19 cellular contexts compared by ENCODE assay signal in genomic region chr5:154593091-154593490, GRCh38.
A peak's percentile ranks its signal among the peaks of the same experiment; 100 is the strongest.
DNase-seq lines count a peak whose midpoint lies in the region; ATAC-seq and TF ChIP-seq lines count a peak whose summit lies in the region.
"Had no signal": no experiment of that assay in that cellular context is flagged by ENCODE, and none has a peak within 500 bp of the region (broad histone marks: within the 10 kb centered on the region; RNA-seq: fewer than 3 reads in every experiment).

No MANE protein-coding gene starts in this region.

- H3K9me3 ChIP-seq in right lobe of liver = no peaks in the 10 kb centered on the region
- H3K9me3 ChIP-seq: BLaER1 treated with 17β-estradiol and CSF1 and Interleukin-3, amounts not matched to agents 10 nM and 100 nM; stomach; vagina had no signal

- H3K36me3 ChIP-seq in BJ (ENCODE audit: control insufficient read depth, insufficient read depth, low read length) (no peaks in the 10 kb centered on the region), right lobe of liver (no peaks in the 10 kb centered on the region)
- H3K36me3 ChIP-seq: BLaER1 treated with 17β-estradiol and CSF1 and Interleukin-3, amounts not matched to agents 10 nM and 100 nM; stomach; vagina had no signal

- WGBS in right lobe of liver (ENCODE audit: insufficient coverage, low coverage, low lambda C conversion rate, missing lambda C conversion rate) = 47% methylated on average over 2 of the region's 2 CpGs

- H3K4me3 ChIP-seq in BJ (ENCODE audit: low read depth, low read length) (no peak overlapping the region), cardiac fibroblast (replicated peaks in 1 of 2; ENCODE audit: low read depth in 2 of 2, low read length in 2 of 2) (no peak overlapping the region), right lobe of liver (no peak overlapping the region)
- H3K4me3 ChIP-seq: BLaER1 treated with 17β-estradiol and CSF1 and Interleukin-3, amounts not matched to agents 10 nM and 100 nM; stomach; vagina had no signal

- POLR2A ChIA-PET in BJ (lab: Charles Lee) = no interaction called here

- TF ChIP-seq CTCF in BJ (IDR thresholded peaks at IDR 0.05; ENCODE audit: insufficient read depth, low read depth, low read length) = no peak
- TF ChIP-seq CTCF in cardiac fibroblast (IDR thresholded peaks at IDR 0.05; ENCODE audit: low read depth, low read length) = no peak
- TF ChIP-seq CTCF in right lobe of liver (IDR thresholded peaks at IDR 0.05) = no peak

- intact Hi-C loops in right lobe of liver (cut with DNase I) = no loop called here

- H3K27me3 ChIP-seq in BJ (ENCODE audit: control insufficient read depth, insufficient read depth, low read length) (no peaks in the 10 kb centered on the region; the same call in 1 of the 2 replicates), right lobe of liver (no peaks in the 10 kb centered on the region)
- H3K27me3 ChIP-seq: BLaER1 treated with 17β-estradiol and CSF1 and Interleukin-3, amounts not matched to agents 10 nM and 100 nM; vagina had no signal

- TF ChIP-seq POLR2A in right lobe of liver (IDR thresholded peaks at IDR 0.05) = no peak

- ATAC-seq in right lobe of liver (no peak), HG02571 (IDR thresholded peaks at IDR 0.05; ENCODE audit: unreplicated experiment) (no peak)
- ATAC-seq: activated CD8-positive, alpha-beta T cell treated with anti-CD3 and anti-CD28 coated beads for 36 hours; Panc1 had no signal

- no peaks in the 10 kb centered on the region for H3K4me1 ChIP-seq in right lobe of liver
- H3K4me1 ChIP-seq: BLaER1 treated with 17β-estradiol and CSF1 and Interleukin-3, amounts not matched to agents 10 nM and 100 nM; stomach; vagina had no signal

- CTCF ChIA-PET in BJ (lab: Yijun Ruan, JAX) = no interaction called here

- DNase-seq in BJ (ENCODE audit: low read depth) (peak; percentile 20), LHCN-M2 (ENCODE audit: low read depth) (peak; percentile 49), cardiac fibroblast (ENCODE audit: low read depth in 2 of 2) (peak; percentile 64 to 76), inferior parietal cortex (ENCODE audit: extremely low spot score) (peak; percentile 36), right lobe of liver (no peak), DMS 273 treated with DMSO at 0.1 percent for 48 hours (lab: John Stamatoyannopoulos, UW) (no peak)
- no peak for DNase-seq in activated effector memory CD4-positive, alpha-beta T cell treated with anti-CD3 and anti-CD28 coated beads, Interleukin-2, amount 50 U/mL, for 16 hours
- DNase-seq: activated CD8-positive, alpha-beta T cell treated with anti-CD3 and anti-CD28 coated beads for 36 hours; aorta; effector CD4-positive, alpha-beta T cell; immature natural killer cell; NCI-H2107; NCI-H69; stomach had no signal

- no peak overlapping the region for H3K27ac ChIP-seq in right lobe of liver
- H3K27ac ChIP-seq: BLaER1 treated with 17β-estradiol and CSF1 and Interleukin-3, amounts not matched to agents 10 nM and 100 nM; stomach; vagina; VCaP had no signal

Comparison
In these comparisons a context has a peak if more than half of its experiments do, and no peak if none do; other contexts are left out.
1. DNase-seq: peak in BJ (single experiment), LHCN-M2 (single experiment), cardiac fibroblast (2 of 2) and inferior parietal cortex (single experiment); none in right lobe of liver (0 of 3), activated effector memory CD4-positive, alpha-beta T cell treated with anti-CD3 and anti-CD28 coated beads, Interleukin-2, amount 50 U/mL, for 16 hours (single experiment) and DMS 273 treated with DMSO at 0.1 percent for 48 hours (single experiment).